20 cellular contexts compared by ENCODE assay signal in the genomic region with DNA sequence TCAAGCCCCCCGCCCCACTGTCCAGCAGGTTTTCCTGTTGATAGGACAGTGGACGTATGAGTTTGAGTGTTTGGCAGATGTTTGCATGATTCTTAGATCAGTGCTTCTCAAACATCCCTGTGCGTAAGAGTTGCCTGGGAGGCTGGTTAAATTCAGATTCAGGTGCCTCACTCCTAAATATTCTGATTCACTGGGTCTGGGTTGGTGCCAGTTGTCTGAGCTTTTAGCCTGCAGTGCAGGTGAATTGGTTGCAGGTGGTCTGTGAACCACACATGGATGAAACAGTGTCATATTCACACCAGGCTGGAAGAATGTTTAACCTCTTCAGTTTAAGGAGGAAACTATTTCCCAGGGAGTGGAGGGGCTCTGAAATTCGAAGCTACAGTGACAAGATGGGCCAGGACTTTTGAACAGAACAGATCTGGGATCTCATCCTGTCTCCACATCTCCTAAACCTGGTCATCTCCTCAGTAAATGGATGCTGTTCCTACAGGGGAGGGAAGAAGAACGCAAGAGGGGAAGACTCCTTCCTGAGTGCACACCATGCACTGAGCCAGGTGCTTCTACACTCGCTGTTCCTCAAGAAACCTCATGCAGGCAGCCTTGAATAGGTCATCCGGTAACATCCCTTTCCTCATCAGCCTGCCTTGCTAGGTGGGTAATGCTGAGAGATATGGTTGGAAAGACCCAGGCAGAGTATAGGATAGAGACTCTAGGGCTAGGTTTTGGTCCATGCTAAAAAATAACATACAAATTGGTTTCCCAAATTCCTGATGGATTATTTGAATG. TPM values are rescaled to one million over a fixed set of nuclear protein-coding genes. Genes with fewer than 3 reads are reported as not detected.
DNase-seq lines count a peak whose midpoint lies in the region; FAIRE-seq lines count a peak whose summit lies in the region.
"Had no signal": no experiment of that assay in that cellular context is flagged by ENCODE, and none has a peak within 500 bp of the region (broad histone marks: within the 10 kb centered on the region; RNA-seq: fewer than 3 reads in every experiment).

No MANE protein-coding gene starts in this region.

- no peak for FAIRE-seq in GM19239 (lab: Jason Lieb, UNC)

- H3K27me3 ChIP-seq in iPS-20b (ENCODE audit: insufficient read depth, low read length), result no peaks in the 10 kb centered on the region
- H3K27me3 ChIP-seq: gastroesophageal sphincter, transverse colon had no signal

- DNase-seq in SHP77 treated with DMSO at 0.1 percent for 48 hours (lab: John Stamatoyannopoulos, UW) (peak; percentile 2), SHP77 (lab: John Stamatoyannopoulos, UW) (no peak), NCI-H69 (lab: John Stamatoyannopoulos, UW) (peak; percentile 70), cerebellum (ENCODE audit: low spot score) (no peak), kidney glomerular epithelial cell (lab: John Stamatoyannopoulos, UW) (no peak), GM19239 (ENCODE audit: insufficient read length, low spot score) (no peak)
- no peak for DNase-seq in activated naive CD4-positive, alpha-beta T cell (lab: John Stamatoyannopoulos, UW)
- DNase-seq: ACHN; activated CD4-positive, CD25-positive, alpha-beta regulatory T cell; activated naive CD8-positive, alpha-beta T cell treated with anti-CD3 and anti-CD28 coated beads, Interleukin-2, amount 50 U/mL, for 24 hours; cortex of kidney; DMS153; KBM-7; NCI-H1092; NCI-H510A; stimulated activated naive CD8-positive, alpha-beta T cell treated with anti-CD3 and anti-CD28 coated beads, Interleukin-15, Interleukin-2, amounts not matched to agents 100 U/mL and 50 U/mL, for 24 hours; transverse colon had no signal

- no peaks in the 10 kb centered on the region for H3K36me3 ChIP-seq in iPS-20b (ENCODE audit: insufficient read depth, low read depth, low read length)
- H3K36me3 ChIP-seq: gastroesophageal sphincter, transverse colon had no signal

- H3K4me3 ChIP-seq in iPS-20b (ENCODE audit: low read length), result no peak overlapping the region
- H3K4me3 ChIP-seq: gastroesophageal sphincter, transverse colon had no signal

- H3K27ac ChIP-seq in iPS-20b (ENCODE audit: low read length), result no peak overlapping the region
- H3K27ac ChIP-seq: C4-2B, gastroesophageal sphincter had no signal

- peaks cover 70% of the 10 kb centered on the region for H3K4me1 ChIP-seq in iPS-20b (ENCODE audit: insufficient read depth, low read length)

- H3K9ac ChIP-seq in iPS-20b (ENCODE audit: low read depth, low read length), result peak overlapping the region; percentile 23; the same call in 1 of the 2 replicates

- no peaks in the 10 kb centered on the region for H3K9me3 ChIP-seq in iPS-20b (ENCODE audit: insufficient read depth, low read depth, low read length)
- H3K9me3 ChIP-seq: gastroesophageal sphincter, transverse colon had no signal

RNA-seq across cellular contexts. Expression of a gene that starts 47.8 kb away (rescaled TPM):
- total RNA-seq in cerebellum, result 63.7 TPM

Comparison
In these comparisons a context has a peak if more than half of its experiments do, and no peak if none do; other contexts are left out.
1. DNase-seq: peak in SHP77 treated with DMSO at 0.1 percent for 48 hours (single experiment) and NCI-H69 (single experiment); none in SHP77 (0 of 2), cerebellum (single experiment), activated naive CD4-positive, alpha-beta T cell (0 of 4), kidney glomerular epithelial cell (single experiment) and GM19239 (single experiment).